In genomic region chr17:82661717-82662683, GRCh38 we compare ENCODE assay signal across 1 cellular context.
TF ChIP-seq lines count a peak whose summit lies in the region.

No MANE protein-coding gene starts in this region.

TF ChIP-seq in HepG2, 621 proteins besides CTCF, POLR2A, EP300 and RAD21:
- TF ChIP-seq HHEX (CRISPR knock-in tag; IDR thresholded peaks at IDR 0.05) (no peak), ZNF687 (CRISPR knock-in tag; IDR thresholded peaks at IDR 0.05) (peak; percentile 9; the same call in 1 of the 2 replicates), ZNF263 (CRISPR knock-in tag; IDR thresholded peaks at IDR 0.05) (peak; percentile 78), ZFP90 (CRISPR knock-in tag; IDR thresholded peaks at IDR 0.05; ENCODE audit: borderline replicate concordance) (no peak), ATF1 (CRISPR knock-in tag; IDR thresholded peaks at IDR 0.05) (no peak)
